Comparison of ENCODE assay signal across 9 cellular contexts in the genomic region with DNA sequence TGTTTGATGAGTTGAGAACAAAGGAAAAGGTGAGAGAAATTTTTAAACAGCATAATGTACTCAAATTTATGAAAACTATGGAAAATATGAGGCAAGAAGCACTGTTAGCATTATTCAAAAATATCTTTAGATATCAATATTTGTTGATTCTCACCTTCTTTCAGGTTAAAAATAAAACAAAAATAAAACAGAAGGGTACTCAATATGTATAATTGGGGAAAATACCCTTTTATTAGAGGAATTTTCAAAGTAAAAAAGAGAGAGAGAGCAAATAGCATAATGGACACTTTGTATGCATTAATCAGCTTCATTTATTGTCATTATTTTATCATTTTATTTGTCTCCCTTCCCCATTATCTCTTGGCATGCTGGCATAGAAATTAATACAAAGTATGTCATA. TPM values are rescaled to one million over a fixed set of nuclear protein-coding genes. Genes with fewer than 3 reads are reported as not detected.
"Had no signal": no experiment of that assay in that cellular context is flagged by ENCODE, and none has a peak within 500 bp of the region (broad histone marks: within the 10 kb centered on the region; RNA-seq: fewer than 3 reads in every experiment).

No MANE protein-coding gene starts in this region.

- DNase-seq: GDM1, GF-D8 had no signal

- FAIRE-seq: G401.6, GM12878, GM12891, GM12892, GM18507, GM19239 had no signal

- H3K4me3 ChIP-seq: GM12878 had no signal

RNA-seq across cellular contexts. Expression of a gene that starts 27.5 kb away (rescaled TPM):
- total RNA-seq: G401 had no signal
